ENCODE assay signal across 20 cellular contexts in the genomic region with DNA sequence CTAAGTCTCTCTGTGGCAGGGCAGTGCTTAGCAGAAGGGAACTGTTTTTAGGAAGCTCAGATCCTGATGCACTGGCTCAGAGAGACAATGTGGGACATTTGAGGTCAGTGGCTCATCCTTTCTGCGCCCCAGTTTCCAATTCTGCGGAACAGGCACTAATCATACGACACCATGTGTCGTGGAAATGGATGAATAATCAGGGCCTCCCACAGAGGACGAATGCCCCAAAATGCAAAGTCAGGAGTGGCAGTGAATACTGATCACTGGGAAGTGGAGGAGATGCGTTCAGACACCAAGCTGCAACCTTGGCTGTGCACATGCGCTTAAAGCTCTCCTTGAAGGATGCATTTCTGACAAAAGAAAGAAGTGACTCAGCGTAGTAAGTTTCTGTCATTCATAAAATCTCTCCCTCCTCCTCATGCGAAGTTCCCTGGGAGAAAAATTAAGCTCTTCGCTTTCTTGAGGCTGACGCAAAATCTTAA. TPM values are rescaled to one million over a fixed set of nuclear protein-coding genes. Genes with fewer than 3 reads are reported as not detected.
DNase-seq lines count a peak whose midpoint lies in the region; ATAC-seq and TF ChIP-seq lines count a peak whose summit lies in the region.
"Had no signal": no experiment of that assay in that cellular context is flagged by ENCODE, and none has a peak within 500 bp of the region (broad histone marks: within the 10 kb centered on the region; RNA-seq: fewer than 3 reads in every experiment).

No MANE protein-coding gene starts in this region.

- intact Hi-C loops in adrenal gland (cut with DNase I) = loop anchor here in 1 of 2 donors (5.0 to 10.0 kb wide), 2 partner anchors 106 to 203 kb away; partner anchors contain the start of gene USP6NL

- no peak overlapping the region for H3K27ac ChIP-seq in adrenal gland
- H3K27ac ChIP-seq: neutrophil, thyroid gland had no signal

- peaks cover 17% of the 10 kb centered on the region for H3K9me3 Mint-ChIP-seq in nephron progenitor cell
- H3K9me3 Mint-ChIP-seq: activated CD4-positive, alpha-beta T cell treated with anti-CD3 and anti-CD28 coated beads, Interleukin-2, amount 10 ng/mL, durations not matched to agents 24 days and 14 days; stimulated activated effector memory CD8-positive, alpha-beta T cell treated with anti-CD3 and anti-CD28 coated beads, Interleukin-12 subunit alpha, Interleukin-12 subunit beta, amount 100 ng/mL, for 72 hours had no signal

- 58 to 73% (median 67%) methylated on average over 11 of the region's 11 CpGs for WGBS in adrenal gland, 4 donors

- DNase-seq in CD1c-positive myeloid dendritic cell (ENCODE audit: extremely low spot score) = peak; percentile 96
- peak; percentile 69 for DNase-seq in NOMO-1 treated with DMSO at 0.1 percent for 48 hours (lab: John Stamatoyannopoulos, UW; ENCODE audit: unreplicated experiment)
- DNase-seq in adrenal gland = peak in 5 of 7 donors; percentile 18 to 61 (median 34)
- no peak for DNase-seq in nephron progenitor cell
- DNase-seq in DMS79 (lab: John Stamatoyannopoulos, UW) = no peak
- no peak for DNase-seq in NCI-H345 treated with DMSO at 0.1 percent for 48 hours (lab: John Stamatoyannopoulos, UW; ENCODE audit: unreplicated experiment)
- DNase-seq in SW 1271 (lab: John Stamatoyannopoulos, UW) = no peak
- DNase-seq: activated CD4-positive, alpha-beta T cell treated with anti-CD3 and anti-CD28 coated beads, Interleukin-2, amount 10 ng/mL, durations not matched to agents 24 days and 14 days; activated CD8-positive, alpha-beta memory T cell treated with anti-CD3 and anti-CD28 coated beads, Interleukin-2, amount 50 U/mL, for 4 hours; activated gamma-delta T cell; Karpas-422; left colon; NCI-H1417 treated with DMSO at 0.1 percent for 48 hours; NCI-H748 treated with DMSO at 0.1 percent for 48 hours; SK-N-SH; T1000; thyroid gland had no signal

- no peaks in the 10 kb centered on the region for H3K9me3 ChIP-seq in adrenal gland (replicated peaks in 1 of 3)
- H3K9me3 ChIP-seq: neutrophil, SK-N-SH, thyroid gland had no signal

- H3K4me3 Mint-ChIP-seq in nephron progenitor cell = no peak overlapping the region
- H3K4me3 Mint-ChIP-seq: activated CD4-positive, alpha-beta T cell treated with anti-CD3 and anti-CD28 coated beads, Interleukin-2, amount 10 ng/mL, durations not matched to agents 24 days and 14 days; stimulated activated effector memory CD8-positive, alpha-beta T cell treated with anti-CD3 and anti-CD28 coated beads, Interleukin-12 subunit alpha, Interleukin-12 subunit beta, amount 100 ng/mL, for 72 hours had no signal

- H3K36me3 Mint-ChIP-seq in nephron progenitor cell (ENCODE audit: low read depth) = no peaks in the 10 kb centered on the region
- H3K36me3 Mint-ChIP-seq: stimulated activated effector memory CD8-positive, alpha-beta T cell treated with anti-CD3 and anti-CD28 coated beads, Interleukin-12 subunit alpha, Interleukin-12 subunit beta, amount 100 ng/mL, for 72 hours had no signal

- H3K4me1 ChIP-seq in adrenal gland (replicated peaks in 1 of 2) = no peaks in the 10 kb centered on the region
- H3K4me1 ChIP-seq: thyroid gland had no signal

- H3K36me3 ChIP-seq in adrenal gland (replicated peaks in 1 of 2) = no peaks in the 10 kb centered on the region
- H3K36me3 ChIP-seq: neutrophil, thyroid gland had no signal

- H3K4me3 ChIP-seq in adrenal gland = no peak overlapping the region
- H3K4me3 ChIP-seq: thyroid gland had no signal

- no peak for TF ChIP-seq CTCF in adrenal gland (IDR thresholded peaks at IDR 0.05)
- no peak for TF ChIP-seq CTCF in nephron progenitor cell (IDR thresholded peaks at IDR 0.05)

- H3K4me1 Mint-ChIP-seq in nephron progenitor cell = peaks cover 18% of the 10 kb centered on the region

- peak overlapping the region; percentile 30 for H3K27ac Mint-ChIP-seq in nephron progenitor cell
- H3K27ac Mint-ChIP-seq: activated CD4-positive, alpha-beta T cell treated with anti-CD3 and anti-CD28 coated beads, Interleukin-2, amount 10 ng/mL, durations not matched to agents 24 days and 14 days; stimulated activated effector memory CD8-positive, alpha-beta T cell treated with anti-CD3 and anti-CD28 coated beads, Interleukin-12 subunit alpha, Interleukin-12 subunit beta, amount 100 ng/mL, for 72 hours had no signal

- ATAC-seq in HG02973 (IDR thresholded peaks at IDR 0.05; ENCODE audit: unreplicated experiment) = no peak
- ATAC-seq: left colon; stimulated activated effector memory CD8-positive, alpha-beta T cell treated with anti-CD3 and anti-CD28 coated beads, Interleukin-12 subunit alpha, Interleukin-12 subunit beta, amount 100 ng/mL, for 72 hours had no signal

- H3K27me3 Mint-ChIP-seq in nephron progenitor cell (ENCODE audit: low read depth, poor library complexity) = no peaks in the 10 kb centered on the region

- no peaks in the 10 kb centered on the region for H3K27me3 ChIP-seq in adrenal gland
- H3K27me3 ChIP-seq: thyroid gland had no signal

- no peak for TF ChIP-seq POLR2A in adrenal gland (IDR thresholded peaks at IDR 0.05)

RNA-seq across cellular contexts. Expression of gene ECHDC3, which starts 21.9 kb away (rescaled TPM):
- 100 to 1,000 TPM in 4 of 8 donors, 10 to 100 TPM in 4; 26.1 to 115 (median 77.0) TPM for total RNA-seq in adrenal gland
- 10 to 100 TPM in 2 of 3 donors, 1 to 10 TPM in 1; 9.8 to 26.9 (median 14.8) TPM for polyA plus RNA-seq in adrenal gland

Comparison
In these comparisons a context has a peak if more than half of its experiments do, and no peak if none do; other contexts are left out.
1. DNase-seq: peak in CD1c-positive myeloid dendritic cell (single experiment), NOMO-1 treated with DMSO at 0.1 percent for 48 hours (single experiment) and adrenal gland (5 of 7); none in nephron progenitor cell (single experiment), DMS79 (single experiment), NCI-H345 treated with DMSO at 0.1 percent for 48 hours (single experiment) and SW 1271 (0 of 2).